6 cellular contexts compared by ENCODE assay signal in genomic region chr7:99415513-99416127, GRCh38. TPM values are rescaled to one million over a fixed set of nuclear protein-coding genes. Genes with fewer than 3 reads are reported as not detected.
DNase-seq lines count a peak whose midpoint lies in the region; ATAC-seq, FAIRE-seq and TF ChIP-seq lines count a peak whose summit lies in the region.
"Not testable (repeated sequence)": the region's sequence is repeated elsewhere in the genome, so short reads cannot be mapped to it uniquely, and the experiment has no call there.

No MANE protein-coding gene starts in this region.

- not testable (repeated sequence) for FAIRE-seq in K562 (lab: Jason Lieb, UNC)

- H3K79me2 ChIP-seq in K562 (ENCODE audit: control insufficient read depth, insufficient read depth, low read length) = peaks cover 16% of the 10 kb centered on the region

- H2AFZ ChIP-seq in K562 (ENCODE audit: low read depth, low read length) = not testable (repeated sequence)

- not testable (repeated sequence) for H3K4me2 ChIP-seq in K562 (ENCODE audit: insufficient read depth, low read length)

- H3K4me1 ChIP-seq in K562 (replicated peaks in 1 of 2; ENCODE audit: control insufficient read depth in 2 of 2, insufficient read depth in 2 of 2, low read length in 2 of 2) = peaks cover 2 to 15% of the 10 kb centered on the region in 2 experiments; a peak in 3 of 5 replicates
- H3K4me1 ChIP-seq in right cardiac atrium (ENCODE audit: control insufficient read depth, insufficient read depth, low read length) = not testable (repeated sequence)

- not testable (repeated sequence) for TF ChIP-seq POLR2A in K562 (conservative IDR thresholded peaks at IDR 0.05)

- not testable (repeated sequence) for H3K4me3 ChIP-seq in K562; right cardiac atrium (ENCODE audit: low read length); retinal pigment epithelial cell (ENCODE audit: low read length)

- not testable (repeated sequence) for TF ChIP-seq EP300 in K562 (IDR thresholded peaks at IDR 0.05; ENCODE audit: low read length)

- WGBS in K562 (ENCODE audit: insufficient coverage, low coverage, missing lambda C conversion rate) = 74% methylated on average over 17 of the region's 17 CpGs
- WGBS in right cardiac atrium = 58% methylated on average over 17 of the region's 17 CpGs

- ATAC-seq in K562, right cardiac atrium: not testable (repeated sequence)

- POLR2A ChIA-PET in K562 (lab: Yijun Ruan, JAX) = interaction anchor here (0.6 to 0.8 kb wide), 2 partner anchors 9 to 16 kb away, joined by 3 read pairs; no protein-coding TSS in a partner anchor

- DNase-seq in COLO668 (lab: John Stamatoyannopoulos, UW; ENCODE audit: unreplicated experiment) = peak; percentile 51
- peak; percentile 20 to 39 for DNase-seq in SHP77 (lab: John Stamatoyannopoulos, UW)
- DNase-seq in K562 (ENCODE audit: extremely low read depth in 1 of 4, low spot score in 3 of 4) = peak in 1 of 4 experiments; percentile 51
- peak; percentile 70 to 88 (median 86) for DNase-seq in right cardiac atrium
- not testable (repeated sequence) for DNase-seq in retinal pigment epithelial cell (ENCODE audit: low read depth)

- peak; percentile 70 for TF ChIP-seq CTCF in LNCAP (IDR thresholded peaks at IDR 0.05)
- TF ChIP-seq CTCF in K562 (IDR thresholded peaks at IDR 0.05 in 2 of 3, conservative IDR thresholded peaks at IDR 0.05 in 1 of 3; ENCODE audit: insufficient read depth in 2 of 3, low read depth in 1 of 3, low read length in 3 of 3) = peak; percentile 55 to 63 (median 59)
- TF ChIP-seq CTCF in retinal pigment epithelial cell (conservative IDR thresholded peaks at IDR 0.05; ENCODE audit: low read depth, low read length) = peak; percentile 67

- intact Hi-C loops in K562 (cut with micrococcal nuclease); right cardiac atrium (cut with DNase I): not testable (repeated sequence)

- H3K9me1 ChIP-seq in K562 (ENCODE audit: control insufficient read depth, insufficient read depth, low read length) = not testable (repeated sequence)

- not testable (repeated sequence) for H4K20me1 ChIP-seq in K562 (replicated peaks; ENCODE audit: control insufficient read depth, insufficient read depth, low read length)

- H3K9ac ChIP-seq in K562 (ENCODE audit: insufficient read depth in 1 of 2, low read depth in 2 of 2, low read length in 2 of 2) = not testable (repeated sequence)

- not testable (repeated sequence) for H3K27me3 ChIP-seq in K562 (ENCODE audit: control insufficient read depth in 2 of 2, insufficient read depth in 2 of 2, low read length in 2 of 2); right cardiac atrium (ENCODE audit: control insufficient read depth, insufficient read depth)

- in situ Hi-C loops in K562 (cut with MboI) = not testable (repeated sequence)

- H3K9me3 ChIP-seq in K562 (replicated peaks; ENCODE audit: control insufficient read depth, insufficient read depth, low read depth, low read length); right cardiac atrium (ENCODE audit: control insufficient read depth, low read length): not testable (repeated sequence)

- not testable (repeated sequence) for H3K27ac ChIP-seq in K562 (ENCODE audit: extremely low read depth, low read depth, low read length); right cardiac atrium (ENCODE audit: low read length)

- CTCF ChIA-PET in K562 (lab: Yijun Ruan, JAX; ENCODE audit: low intra/inter-chr PET ratio) = not testable (repeated sequence)

- BruUV-seq in K562 (replicated peaks; lab: Mats Ljungman, UMichigan) = not testable (repeated sequence)

- peak; percentile 41 to 66; a peak in 3 of 4 replicates for TF ChIP-seq RAD21 in K562 (CRISPR knock-in tag; conservative IDR thresholded peaks at IDR 0.05 in 1 of 2, IDR thresholded peaks at IDR 0.05 in 1 of 2)

- peaks cover 97% of the 10 kb centered on the region for H3K36me3 ChIP-seq in K562 (ENCODE audit: control insufficient read depth, insufficient read depth, low read length)

RNA-seq across cellular contexts. Expression of gene BUD31, which starts 6.9 kb away (rescaled TPM):
- 71.4 and 104 TPM in 2 replicates for total RNA-seq in K562 (2011; cell fraction: chromatin; rRNA removed; ENCODE audit: low replicate concordance)
- total RNA-seq in K562 (2011; cell fraction: nucleolus; rRNA removed) = 46.8 and 62.5 TPM in 2 replicates
- 67.0 and 82.8 TPM in 2 replicates for total RNA-seq in K562 (2011; cell fraction: nucleoplasm; rRNA removed)
- total RNA-seq in K562 (2014; rRNA removed) (247 and 279 TPM in 2 replicates), K562 (2014; rRNA removed; fragmentation: Illumina TruSeq; extraction: Trizol) (214 and 266 TPM in 2 replicates), K562 (2015; rRNA removed; fragmentation: Illumina TruSeq; extraction: Trizol) (211 and 238 TPM in 2 replicates), K562 (2021) (242 and 255 TPM in 2 replicates), right cardiac atrium (10 to 100 TPM; 37.8 to 53.6 (median 44.0) TPM)
- polyA plus RNA-seq in K562 (2011; rRNA removed) (69.4 and 105 TPM in 2 replicates), K562 (2014; fragmentation: Illumina TruSeq; extraction: Trizol) (307 and 342 TPM in 2 replicates), K562 (2014; fragmentation: Nextera tagmentation; extraction: Ambion mirVana) (100 to 1,000 TPM; 275 to 332 TPM), K562 (2014; rRNA removed) (237 and 272 TPM in 2 replicates), right cardiac atrium (65.1 TPM)
- polyA plus RNA-seq in K562 (2011; cell fraction: cytosol; rRNA removed) = 77.0 and 96.0 TPM in 2 replicates
- 42.2 and 50.1 TPM in 2 replicates for polyA plus RNA-seq in K562 (2011; cell fraction: nucleus; rRNA removed)
- polyA plus RNA-seq in K562 (2012) = 142 and 298 TPM in 2 replicates
- 50.5 and 64.8 TPM in 2 replicates for polyA minus RNA-seq in K562 (2011; rRNA and poly(A)+ RNA removed)
- polyA minus RNA-seq in K562 (2011; cell fraction: cytosol; rRNA and poly(A)+ RNA removed) = 36.5 and 42.6 TPM in 2 replicates
- 16.4 and 18.0 TPM in 2 replicates for polyA minus RNA-seq in K562 (2011; cell fraction: nucleus; rRNA and poly(A)+ RNA removed)

RNA-seq across cellular contexts. Expression of gene PDAP1, which starts 7.2 kb away (rescaled TPM):
- 27.1 and 32.8 TPM in 2 replicates for total RNA-seq in K562 (2011; cell fraction: chromatin; rRNA removed; ENCODE audit: low replicate concordance)
- 19.1 and 20.0 TPM in 2 replicates for total RNA-seq in K562 (2011; cell fraction: nucleolus; rRNA removed)
- 28.5 and 49.1 TPM in 2 replicates for total RNA-seq in K562 (2011; cell fraction: nucleoplasm; rRNA removed)
- total RNA-seq in K562 (2014; rRNA removed) = 105 and 108 TPM in 2 replicates
- 129 and 138 TPM in 2 replicates for total RNA-seq in K562 (2014; rRNA removed; fragmentation: Illumina TruSeq; extraction: Trizol)
- total RNA-seq in K562 (2015; rRNA removed; fragmentation: Illumina TruSeq; extraction: Trizol) = 161 and 162 TPM in 2 replicates
- 161 and 182 TPM in 2 replicates for total RNA-seq in K562 (2021)
- 31.0 and 72.6 TPM in 2 replicates for polyA plus RNA-seq in K562 (2011; rRNA removed)
- 26.2 and 29.1 TPM in 2 replicates for polyA plus RNA-seq in K562 (2011; cell fraction: cytosol; rRNA removed)
- polyA plus RNA-seq in K562 (2011; cell fraction: nucleus; rRNA removed) = 22.4 and 28.1 TPM in 2 replicates
- polyA plus RNA-seq in K562 (2012) = 165 and 249 TPM in 2 replicates
- polyA plus RNA-seq in K562 (2014; fragmentation: Illumina TruSeq; extraction: Trizol) = 315 and 356 TPM in 2 replicates
- 10 to 100 TPM; 10.2 to 16.0 TPM for polyA plus RNA-seq in K562 (2014; fragmentation: Nextera tagmentation; extraction: Ambion mirVana)
- polyA plus RNA-seq in K562 (2014; rRNA removed) = 185 and 215 TPM in 2 replicates
- polyA minus RNA-seq in K562 (2011; rRNA and poly(A)+ RNA removed) = 20.1 and 24.4 TPM in 2 replicates
- polyA minus RNA-seq in K562 (2011; cell fraction: cytosol; rRNA and poly(A)+ RNA removed) = 31.9 and 37.0 TPM in 2 replicates
- polyA minus RNA-seq in K562 (2011; cell fraction: nucleus; rRNA and poly(A)+ RNA removed) = 5.1 and 6.4 TPM in 2 replicates
- total RNA-seq in right cardiac atrium = 10 to 100 TPM; 85.9 to 95.9 (median 90.1) TPM
- polyA plus RNA-seq in right cardiac atrium = 167 TPM

RNA-seq across cellular contexts. Expression of gene PTCD1, which starts 23.0 kb away (rescaled TPM):
- 20.1 and 49.2 TPM in 2 replicates for total RNA-seq in K562 (2011; cell fraction: chromatin; rRNA removed; ENCODE audit: low replicate concordance)
- 22.2 and 25.2 TPM in 2 replicates for total RNA-seq in K562 (2011; cell fraction: nucleolus; rRNA removed)
- total RNA-seq in K562 (2011; cell fraction: nucleoplasm; rRNA removed) = 9.8 and 15.1 TPM in 2 replicates
- total RNA-seq in K562 (2014; rRNA removed) (17.1 and 24.4 TPM in 2 replicates), K562 (2014; rRNA removed; fragmentation: Illumina TruSeq; extraction: Trizol) (6.2 and 6.9 TPM in 2 replicates), K562 (2015; rRNA removed; fragmentation: Illumina TruSeq; extraction: Trizol) (10.3 and 10.5 TPM in 2 replicates), K562 (2021) (12.3 and 16.3 TPM in 2 replicates), right cardiac atrium (1 to 10 TPM; 3.1 to 4.4 (median 3.2) TPM)
- polyA plus RNA-seq in K562 (2011; rRNA removed) (4.1 and 5.3 TPM in 2 replicates), K562 (2014; fragmentation: Illumina TruSeq; extraction: Trizol) (5.0 and 21.9 TPM in 2 replicates), K562 (2014; fragmentation: Nextera tagmentation; extraction: Ambion mirVana) (under 1 TPM; 0.46 to 0.57 TPM), K562 (2014; rRNA removed) (10.5 and 13.5 TPM in 2 replicates), right cardiac atrium (3.0 TPM)
- polyA plus RNA-seq in K562 (2011; cell fraction: cytosol; rRNA removed) = 4.6 and 13.2 TPM in 2 replicates
- polyA plus RNA-seq in K562 (2011; cell fraction: nucleus; rRNA removed) = 8.8 and 19.0 TPM in 2 replicates
- polyA plus RNA-seq in K562 (2012) = 6.9 and 10.9 TPM in 2 replicates
- polyA minus RNA-seq in K562 (2011; rRNA and poly(A)+ RNA removed) = 3.8 and 5.0 TPM in 2 replicates
- 4.6 and 7.6 TPM in 2 replicates for polyA minus RNA-seq in K562 (2011; cell fraction: cytosol; rRNA and poly(A)+ RNA removed)
- polyA minus RNA-seq in K562 (2011; cell fraction: nucleus; rRNA and poly(A)+ RNA removed) = 6.6 and 8.1 TPM in 2 replicates

RNA-seq across cellular contexts. Expression of gene CPSF4, which starts 23.1 kb away (rescaled TPM):
- total RNA-seq in K562 (2011; cell fraction: chromatin; rRNA removed; ENCODE audit: low replicate concordance) = 152 and 384 TPM in 2 replicates
- total RNA-seq in K562 (2011; cell fraction: nucleolus; rRNA removed) = 218 TPM in 2 replicates
- 228 and 250 TPM in 2 replicates for total RNA-seq in K562 (2011; cell fraction: nucleoplasm; rRNA removed)
- 71.7 and 83.4 TPM in 2 replicates for total RNA-seq in K562 (2014; rRNA removed)
- 39.2 and 46.1 TPM in 2 replicates for total RNA-seq in K562 (2014; rRNA removed; fragmentation: Illumina TruSeq; extraction: Trizol)
- 63.9 and 66.7 TPM in 2 replicates for total RNA-seq in K562 (2015; rRNA removed; fragmentation: Illumina TruSeq; extraction: Trizol)
- 97.7 and 99.8 TPM in 2 replicates for total RNA-seq in K562 (2021)
- 81.3 and 83.8 TPM in 2 replicates for polyA plus RNA-seq in K562 (2011; rRNA removed)
- polyA plus RNA-seq in K562 (2011; cell fraction: cytosol; rRNA removed) = 74.0 and 128 TPM in 2 replicates
- 257 and 356 TPM in 2 replicates for polyA plus RNA-seq in K562 (2011; cell fraction: nucleus; rRNA removed)
- polyA plus RNA-seq in K562 (2012) = 69.0 and 82.1 TPM in 2 replicates
- polyA plus RNA-seq in K562 (2014; fragmentation: Illumina TruSeq; extraction: Trizol) = 86.8 and 90.7 TPM in 2 replicates
- 10 to 100 TPM; 16.9 to 17.4 TPM for polyA plus RNA-seq in K562 (2014; fragmentation: Nextera tagmentation; extraction: Ambion mirVana)
- polyA plus RNA-seq in K562 (2014; rRNA removed) = 118 and 126 TPM in 2 replicates
- 32.3 and 54.6 TPM in 2 replicates for polyA minus RNA-seq in K562 (2011; rRNA and poly(A)+ RNA removed)
- polyA minus RNA-seq in K562 (2011; cell fraction: cytosol; rRNA and poly(A)+ RNA removed) = 26.3 and 38.3 TPM in 2 replicates
- 63.5 and 66.6 TPM in 2 replicates for polyA minus RNA-seq in K562 (2011; cell fraction: nucleus; rRNA and poly(A)+ RNA removed)
- 10 to 100 TPM; 17.3 to 21.9 (median 18.8) TPM for total RNA-seq in right cardiac atrium
- 16.2 TPM for polyA plus RNA-seq in right cardiac atrium

RNA-seq across cellular contexts. Expression of gene ARPC1B, which starts 41.1 kb away (rescaled TPM):
- total RNA-seq in K562 (2011; cell fraction: chromatin; rRNA removed; ENCODE audit: low replicate concordance) = 99.9 and 272 TPM in 2 replicates
- 195 and 204 TPM in 2 replicates for total RNA-seq in K562 (2011; cell fraction: nucleolus; rRNA removed)
- 146 and 192 TPM in 2 replicates for total RNA-seq in K562 (2011; cell fraction: nucleoplasm; rRNA removed)
- total RNA-seq in K562 (2014; rRNA removed) (357 and 436 TPM in 2 replicates), K562 (2014; rRNA removed; fragmentation: Illumina TruSeq; extraction: Trizol) (77.8 and 81.5 TPM in 2 replicates), K562 (2015; rRNA removed; fragmentation: Illumina TruSeq; extraction: Trizol) (216 and 235 TPM in 2 replicates), K562 (2021) (187 and 221 TPM in 2 replicates), right cardiac atrium (10 to 100 TPM; 35.5 to 65.1 (median 56.6) TPM)
- polyA plus RNA-seq in K562 (2011; rRNA removed) (211 and 213 TPM in 2 replicates), K562 (2014; fragmentation: Illumina TruSeq; extraction: Trizol) (93.3 and 345 TPM in 2 replicates), K562 (2014; fragmentation: Nextera tagmentation; extraction: Ambion mirVana) (10 to 100 TPM in 1 of 2 experiments, 1 to 10 TPM in 1; 6.7 to 38.7 TPM), K562 (2014; rRNA removed) (308 and 407 TPM in 2 replicates), right cardiac atrium (52.9 TPM)
- polyA plus RNA-seq in K562 (2011; cell fraction: cytosol; rRNA removed) = 307 and 633 TPM in 2 replicates
- polyA plus RNA-seq in K562 (2011; cell fraction: nucleus; rRNA removed) = 159 and 253 TPM in 2 replicates
- polyA plus RNA-seq in K562 (2012) = 510 and 518 TPM in 2 replicates
- polyA minus RNA-seq in K562 (2011; rRNA and poly(A)+ RNA removed) = 59.3 and 102 TPM in 2 replicates
- polyA minus RNA-seq in K562 (2011; cell fraction: cytosol; rRNA and poly(A)+ RNA removed) = 118 and 133 TPM in 2 replicates
- 73.5 and 76.2 TPM in 2 replicates for polyA minus RNA-seq in K562 (2011; cell fraction: nucleus; rRNA and poly(A)+ RNA removed)
